ENCODE assay signal across 20 cellular contexts in genomic region chr4:29553842-29554241, GRCh38.
DNase-seq lines count a peak whose midpoint lies in the region; ATAC-seq, FAIRE-seq and TF ChIP-seq lines count a peak whose summit lies in the region.
"Had no signal": no experiment of that assay in that cellular context is flagged by ENCODE, and none has a peak within 500 bp of the region (broad histone marks: within the 10 kb centered on the region; RNA-seq: fewer than 3 reads in every experiment).

No MANE protein-coding gene starts in this region.

- no peak for TF ChIP-seq EP300 in suprapubic skin (IDR thresholded peaks at IDR 0.05)

- no peaks in the 10 kb centered on the region for H3K36me3 Mint-ChIP-seq in natural killer cell treated with Interleukin-12 subunit alpha and Interleukin-12 subunit beta and Interleukin-15 and Interleukin-18, amount 100 ng/mL, for 72 hours
- H3K36me3 Mint-ChIP-seq: activated CD8-positive, alpha-beta memory T cell treated with anti-CD3 and anti-CD28 coated beads, Interleukin-2, amount 10 ng/mL, durations not matched to agents 7 days and 5 days; natural killer cell had no signal

- H3K36me3 ChIP-seq in left lung, result no peaks in the 10 kb centered on the region
- no peaks in the 10 kb centered on the region for H3K36me3 ChIP-seq in suprapubic skin
- H3K36me3 ChIP-seq: spleen had no signal

- no peak for TF ChIP-seq POLR2A in suprapubic skin (IDR thresholded peaks at IDR 0.05)
- TF ChIP-seq POLR2A in lower leg skin (IDR thresholded peaks at IDR 0.05), result no peak

- H3K27me3 ChIP-seq in left lung (no peaks in the 10 kb centered on the region), suprapubic skin (no peaks in the 10 kb centered on the region)
- H3K27me3 ChIP-seq: spleen, testis had no signal

- H3K4me3 ChIP-seq in LNCaP clone FGC (ENCODE audit: low read depth, low read length), result no peak overlapping the region
- no peak overlapping the region for H3K4me3 ChIP-seq in astrocyte of the cerebellum (ENCODE audit: low read depth, low read length)
- H3K4me3 ChIP-seq in left lung, result no peak overlapping the region
- H3K4me3 ChIP-seq in suprapubic skin, result no peak overlapping the region
- no peak overlapping the region for H3K4me3 ChIP-seq in lower leg skin (ENCODE audit: low read depth, poor library complexity, severe bottlenecking)
- H3K4me3 ChIP-seq: K562, spleen, testis had no signal

- H3K4me1 Mint-ChIP-seq in natural killer cell treated with Interleukin-12 subunit alpha and Interleukin-12 subunit beta and Interleukin-15 and Interleukin-18, amount 100 ng/mL, for 72 hours (ENCODE audit: low read depth in 2 of 2), result no peaks in the 10 kb centered on the region
- H3K4me1 Mint-ChIP-seq: activated CD8-positive, alpha-beta memory T cell treated with anti-CD3 and anti-CD28 coated beads, Interleukin-2, amount 10 ng/mL, durations not matched to agents 7 days and 5 days; natural killer cell had no signal

- no peak for DNase-seq in D721Med (ENCODE audit: insufficient read length, low spot score)
- DNase-seq in LNCaP clone FGC (ENCODE audit: low read depth), result peak; percentile 19
- peak; percentile 11 for DNase-seq in astrocyte of the cerebellum (ENCODE audit: low read depth)
- DNase-seq in kidney glomerular epithelial cell (lab: John Stamatoyannopoulos, UW), result peak; percentile 48
- no peak for DNase-seq in left lung
- no peak for DNase-seq in natural killer cell treated with Interleukin-12 subunit alpha and Interleukin-12 subunit beta and Interleukin-15 and Interleukin-18, amount 100 ng/mL, for 72 hours (ENCODE audit: low spot score)
- DNase-seq in suprapubic skin (ENCODE audit: low spot score in 2 of 2), result no peak
- no peak for DNase-seq in lower leg skin (ENCODE audit: low spot score in 2 of 2)
- DNase-seq: activated CD4-positive, alpha-beta T cell treated with anti-CD3 and anti-CD28 coated beads for 1 hour; activated CD8-positive, alpha-beta memory T cell treated with anti-CD3 and anti-CD28 coated beads, Interleukin-2, amount 10 ng/mL, durations not matched to agents 7 days and 5 days; activated effector memory CD4-positive, alpha-beta T cell treated with anti-CD3 and anti-CD28 coated beads, Interleukin-2, amount 50 U/mL, for 16 hours; GDM1; natural killer cell; NCI-H1436 treated with DMSO at 0.1 percent for 48 hours; spleen; T-helper 9 cell; testis had no signal

- in situ Hi-C loops in astrocyte of the cerebellum (cut with HindIII; ENCODE audit: low sequenced_read_pairs), result no loop called here

- 33% methylated on average over 1 of the region's 1 CpG for WGBS in suprapubic skin
- WGBS in lower leg skin, 2 donors, result 38 to 49% methylated on average over 1 of the region's 1 CpG

- TF ChIP-seq CTCF in D721Med (IDR thresholded peaks at IDR 0.05; ENCODE audit: insufficient read depth, missing control alignments), result no peak
- no peak for TF ChIP-seq CTCF in LNCaP clone FGC (IDR thresholded peaks at IDR 0.05; ENCODE audit: control insufficient read depth, extremely low read depth, insufficient read depth)
- no peak for TF ChIP-seq CTCF in astrocyte of the cerebellum (IDR thresholded peaks at IDR 0.05; ENCODE audit: low read depth, low read length, missing control alignments)
- no peak for TF ChIP-seq CTCF in left lung (IDR thresholded peaks at IDR 0.05)
- no peak for TF ChIP-seq CTCF in suprapubic skin (IDR thresholded peaks at IDR 0.05)
- no peak for TF ChIP-seq CTCF in lower leg skin (IDR thresholded peaks at IDR 0.05)

- H3K27me3 Mint-ChIP-seq in natural killer cell treated with Interleukin-12 subunit alpha and Interleukin-12 subunit beta and Interleukin-15 and Interleukin-18, amount 100 ng/mL, for 72 hours, result no peaks in the 10 kb centered on the region
- H3K27me3 Mint-ChIP-seq: activated CD8-positive, alpha-beta memory T cell treated with anti-CD3 and anti-CD28 coated beads, Interleukin-2, amount 10 ng/mL, durations not matched to agents 7 days and 5 days had no signal

- no peaks in the 10 kb centered on the region for H3K9me3 ChIP-seq in left lung
- H3K9me3 ChIP-seq in suprapubic skin, result no peaks in the 10 kb centered on the region
- H3K9me3 ChIP-seq: spleen, testis had no signal

- peak; percentile 35 for FAIRE-seq in D721Med (lab: Jason Lieb, UNC)
- FAIRE-seq: colon, GM12891, K562 had no signal

- H3K4me3 Mint-ChIP-seq in natural killer cell treated with Interleukin-12 subunit alpha and Interleukin-12 subunit beta and Interleukin-15 and Interleukin-18, amount 100 ng/mL, for 72 hours, result no peak overlapping the region
- H3K4me3 Mint-ChIP-seq: activated CD8-positive, alpha-beta memory T cell treated with anti-CD3 and anti-CD28 coated beads, Interleukin-2, amount 10 ng/mL, durations not matched to agents 7 days and 5 days; natural killer cell had no signal

- ATAC-seq in left lung, result no peak
- no peak for ATAC-seq in natural killer cell treated with Interleukin-12 subunit alpha and Interleukin-12 subunit beta and Interleukin-15 and Interleukin-18, amount 100 ng/mL, for 72 hours
- ATAC-seq: activated CD8-positive, alpha-beta memory T cell treated with anti-CD3 and anti-CD28 coated beads, Interleukin-2, amount 10 ng/mL, durations not matched to agents 7 days and 5 days; K562; natural killer cell had no signal

- no peak overlapping the region for H3K27ac Mint-ChIP-seq in natural killer cell treated with Interleukin-12 subunit alpha and Interleukin-12 subunit beta and Interleukin-15 and Interleukin-18, amount 100 ng/mL, for 72 hours
- H3K27ac Mint-ChIP-seq: activated CD8-positive, alpha-beta memory T cell treated with anti-CD3 and anti-CD28 coated beads, Interleukin-2, amount 10 ng/mL, durations not matched to agents 7 days and 5 days; natural killer cell had no signal

- H3K27ac ChIP-seq in left lung (no peak overlapping the region), suprapubic skin (no peak overlapping the region)
- H3K27ac ChIP-seq: spleen, testis had no signal

- H3K9me3 Mint-ChIP-seq in natural killer cell treated with Interleukin-12 subunit alpha and Interleukin-12 subunit beta and Interleukin-15 and Interleukin-18, amount 100 ng/mL, for 72 hours, result peaks cover 12% of the 10 kb centered on the region

- H3K4me1 ChIP-seq in left lung, result no peaks in the 10 kb centered on the region
- H3K4me1 ChIP-seq in suprapubic skin, result no peaks in the 10 kb centered on the region
- H3K4me1 ChIP-seq: spleen, testis had no signal

- intact Hi-C loops in left lung (cut with DNase I), result no loop called here
- intact Hi-C loops in lower leg skin (cut with DNase I; ENCODE audit: low total_unique reads), result no loop called here

Comparison
In these comparisons a context has a peak if more than half of its experiments do, and no peak if none do; other contexts are left out.
1. DNase-seq: peak in LNCaP clone FGC (single experiment), astrocyte of the cerebellum (single experiment) and kidney glomerular epithelial cell (single experiment); none in D721Med (single experiment), left lung (0 of 2), natural killer cell treated with Interleukin-12 subunit alpha and Interleukin-12 subunit beta and Interleukin-15 and Interleukin-18, amount 100 ng/mL, for 72 hours (single experiment), suprapubic skin (0 of 2) and lower leg skin (0 of 2).